32 cellular contexts compared by ENCODE assay signal in genomic region chr1:18130356-18130755, GRCh38. TPM values are rescaled to one million over a fixed set of nuclear protein-coding genes. Genes with fewer than 3 reads are reported as not detected.
"Had no signal": no experiment of that assay in that cellular context is flagged by ENCODE, and none has a peak within 500 bp of the region (broad histone marks: within the 10 kb centered on the region; RNA-seq: fewer than 3 reads in every experiment).

No MANE protein-coding gene starts in this region.

- H3K4me1 Mint-ChIP-seq: naive thymus-derived CD8-positive, alpha-beta T cell; stimulated activated naive B cell treated with anti-CD40 and anti-IgM and Interleukin-4, amounts not matched to agents 10 μg/mL and 1 μg/mL and 100 μg/mL, for 72 hours had no signal

- DNase-seq: naive thymus-derived CD8-positive, alpha-beta T cell; nephron progenitor cell; occipital lobe; ovary; psoas muscle; right cardiac atrium; spleen; stimulated activated CD4-positive, alpha-beta T cell treated with anti-CD3 and anti-CD28 coated beads, Interleukin-12 subunit alpha, Interleukin-12 subunit beta, amount 100 ng/mL, for 4 hours; stimulated activated CD4-positive, alpha-beta T cell treated with anti-CD3 and anti-CD28 coated beads, Interleukin-1b, Interleukin-23, amount 100 ng/mL, for 48 hours; stimulated activated CD4-positive, alpha-beta T cell treated with anti-CD3 and anti-CD28 coated beads, Interleukin-4, amount 100 ng/mL, for 1 hour; stimulated activated CD4-positive, alpha-beta T cell treated with anti-CD3 and anti-CD28 coated beads, Interleukin-4, amount 100 ng/mL, for 4 hours; stimulated activated CD8-positive, alpha-beta memory T cell treated with anti-CD3 and anti-CD28 coated beads, Interleukin-4, amount 100 ng/mL, for 48 hours; stimulated activated naive B cell treated with anti-CD40 and anti-IgM and Interleukin-4, amounts not matched to agents 10 μg/mL and 1 μg/mL and 100 μg/mL, for 72 hours; stimulated activated naive CD4-positive, alpha-beta T cell treated with Interleukin-2 at 50 U/mL for 16 hours; stomach; thyroid gland; trophoblast cell had no signal

- H3K4me3 ChIP-seq: ovary, psoas muscle, skin epidermis, smooth muscle cell, spleen, stomach, thoracic aorta, thyroid gland, tibial nerve, upper lobe of left lung, vagina had no signal

- H3K36me3 Mint-ChIP-seq: naive thymus-derived CD8-positive, alpha-beta T cell; natural killer cell treated with Interleukin-12 subunit alpha and Interleukin-12 subunit beta and Interleukin-15 and Interleukin-18, amount 100 ng/mL, for 72 hours; stimulated activated naive B cell treated with anti-CD40 and anti-IgM and Interleukin-4, amounts not matched to agents 10 μg/mL and 1 μg/mL and 100 μg/mL, for 72 hours had no signal

- H3K36me3 ChIP-seq: ovary, spleen, stomach, thoracic aorta, thyroid gland, tibial nerve, upper lobe of left lung, vagina had no signal

- H3K27ac ChIP-seq: ovary, parathyroid adenoma, psoas muscle, skin epidermis, spleen, stomach, thoracic aorta, thyroid gland, tibial nerve, upper lobe of left lung, vagina had no signal

- H3K4me1 ChIP-seq: parathyroid adenoma, psoas muscle, spleen, thyroid gland, tibial nerve, upper lobe of left lung had no signal

- H2AFZ ChIP-seq: parathyroid adenoma had no signal

- FAIRE-seq: urothelium cell line had no signal

- H3K27ac Mint-ChIP-seq: natural killer cell treated with Interleukin-12 subunit alpha and Interleukin-12 subunit beta and Interleukin-15 and Interleukin-18, amount 100 ng/mL, for 72 hours; nephron progenitor cell; progenitor cell of endocrine pancreas; stimulated activated naive B cell treated with anti-CD40 and anti-IgM and Interleukin-4, amounts not matched to agents 10 μg/mL and 1 μg/mL and 100 μg/mL, for 72 hours; stimulated activated naive CD8-positive, alpha-beta T cell treated with anti-CD3 and anti-CD28 coated beads, Interleukin-15, Interleukin-2, amounts not matched to agents 100 ng/mL and 50 ng/mL, for 24 hours had no signal

- H3K27me3 ChIP-seq: ovary, thyroid gland, upper lobe of left lung, vagina had no signal

- H3K79me2 ChIP-seq: parathyroid adenoma had no signal

- H3K9me3 ChIP-seq: ovary, psoas muscle, spleen, stomach, thoracic aorta, thyroid gland, tibial nerve, upper lobe of left lung, vagina had no signal

- H3K9ac ChIP-seq: parathyroid adenoma had no signal

- H3K4me3 Mint-ChIP-seq: naive thymus-derived CD8-positive, alpha-beta T cell; natural killer cell treated with Interleukin-12 subunit alpha and Interleukin-12 subunit beta and Interleukin-15 and Interleukin-18, amount 100 ng/mL, for 72 hours; nephron progenitor cell; neural crest cell; stimulated activated naive B cell treated with anti-CD40 and anti-IgM and Interleukin-4, amounts not matched to agents 10 μg/mL and 1 μg/mL and 100 μg/mL, for 72 hours; stimulated activated naive CD8-positive, alpha-beta T cell treated with anti-CD3 and anti-CD28 coated beads, Interleukin-15, Interleukin-2, amounts not matched to agents 100 ng/mL and 50 ng/mL, for 24 hours had no signal

- H3K9me3 Mint-ChIP-seq: naive thymus-derived CD8-positive, alpha-beta T cell; natural killer cell treated with Interleukin-12 subunit alpha and Interleukin-12 subunit beta and Interleukin-15 and Interleukin-18, amount 100 ng/mL, for 72 hours; nephron progenitor cell; neural crest cell; stimulated activated naive CD8-positive, alpha-beta T cell treated with anti-CD3 and anti-CD28 coated beads, Interleukin-15, Interleukin-2, amounts not matched to agents 100 ng/mL and 50 ng/mL, for 24 hours had no signal

- H3K4me2 ChIP-seq: smooth muscle cell had no signal

- ATAC-seq: naive thymus-derived CD8-positive, alpha-beta T cell; natural killer cell treated with Interleukin-12 subunit alpha and Interleukin-12 subunit beta and Interleukin-15 and Interleukin-18, amount 100 ng/mL, for 72 hours; psoas muscle; right cardiac atrium; sciatic nerve; stimulated activated naive B cell treated with anti-CD40 and anti-IgM and Interleukin-4, amounts not matched to agents 10 μg/mL and 1 μg/mL and 100 μg/mL, for 72 hours had no signal

RNA-seq across cellular contexts. Expression of gene IGSF21, which starts 22.8 kb away (rescaled TPM):
- total RNA-seq: naive thymus-derived CD8-positive, alpha-beta T cell; natural killer cell treated with Interleukin-12 subunit alpha and Interleukin-12 subunit beta and Interleukin-15 and Interleukin-18, amount 100 ng/mL, for 72 hours; osteoblast; progenitor cell of endocrine pancreas; renal cortical epithelial cell; smooth muscle cell had no signal
- polyA plus RNA-seq: naive thymus-derived CD8-positive, alpha-beta T cell; smooth muscle cell had no signal
